8 cellular contexts compared by ENCODE assay signal in the genomic region with DNA sequence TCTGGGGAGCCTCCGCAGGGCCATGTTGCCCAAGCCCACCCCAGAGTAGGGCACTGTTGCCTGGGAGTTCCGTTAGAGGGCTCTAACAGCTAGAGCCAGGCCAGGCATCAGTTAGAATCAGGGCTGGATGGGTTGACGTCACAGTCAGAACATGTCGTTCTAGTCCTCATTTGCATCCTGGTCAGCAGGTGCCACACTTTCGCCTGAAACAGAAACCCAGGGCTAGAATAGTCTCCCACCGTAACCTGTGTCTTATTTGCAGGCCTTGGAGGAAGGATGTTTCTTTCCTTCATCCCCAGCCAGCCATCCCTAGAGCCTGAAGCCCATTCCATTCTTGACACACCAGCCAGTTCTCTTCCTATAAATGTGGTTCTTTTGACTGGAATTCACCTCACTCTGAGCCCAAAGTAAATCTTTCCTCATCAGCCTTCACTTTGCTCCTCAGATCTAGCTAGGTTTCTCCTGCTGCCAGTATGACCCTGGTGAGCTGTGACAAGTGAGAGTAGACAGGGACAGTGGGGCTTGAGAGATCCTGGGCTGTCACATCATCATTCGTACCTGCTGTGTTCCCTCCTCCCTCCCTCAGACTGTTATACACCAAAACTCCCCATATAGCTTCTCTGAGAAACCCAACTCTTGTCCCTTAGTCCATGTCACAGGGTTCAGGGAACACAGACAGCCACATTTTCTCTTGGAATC.
DNase-seq lines count a peak whose midpoint lies in the region; ATAC-seq and TF ChIP-seq lines count a peak whose summit lies in the region.

No MANE protein-coding gene starts in this region.

- DNase-seq in NAMALWA (ENCODE audit: low spot score), result peak; percentile 81
- peak; percentile 6 for DNase-seq in fibroblast of peridontal ligament (ENCODE audit: extremely low read depth)
- no peak for DNase-seq in stimulated activated naive CD8-positive, alpha-beta T cell treated with anti-CD3 and anti-CD28 coated beads, Interleukin-15, Interleukin-2, amounts not matched to agents 100 U/mL and 50 U/mL, for 24 hours
- no peak for DNase-seq in NCI-H128 (lab: John Stamatoyannopoulos, UW; ENCODE audit: unreplicated experiment)
- DNase-seq in Kasumi-1 (lab: John Stamatoyannopoulos, UW), result no peak
- DNase-seq in SIG-M5 (lab: John Stamatoyannopoulos, UW), result no peak

- TF ChIP-seq CTCF in GM12873 (IDR thresholded peaks at IDR 0.05; ENCODE audit: insufficient read depth, low read depth, low read length, missing control alignments), result peak; percentile 26

- ATAC-seq in GM21515 (IDR thresholded peaks at IDR 0.05; ENCODE audit: unreplicated experiment), result peak; percentile 58
- peak; percentile 22 for ATAC-seq in stimulated activated naive CD8-positive, alpha-beta T cell treated with anti-CD3 and anti-CD28 coated beads, Interleukin-15, Interleukin-2, amounts not matched to agents 100 U/mL and 50 U/mL, for 24 hours

Comparison
In these comparisons a context has a peak if more than half of its experiments do, and no peak if none do; other contexts are left out.
1. DNase-seq: peak in NAMALWA (single experiment) and fibroblast of peridontal ligament (single experiment); none in stimulated activated naive CD8-positive, alpha-beta T cell treated with anti-CD3 and anti-CD28 coated beads, Interleukin-15, Interleukin-2, amounts not matched to agents 100 U/mL and 50 U/mL, for 24 hours (single experiment), NCI-H128 (single experiment), Kasumi-1 (0 of 2) and SIG-M5 (single experiment).